In genomic region chr12:57126561-57126960, GRCh38 we compare ENCODE assay signal across 11 cellular contexts. TPM values are rescaled to one million over a fixed set of nuclear protein-coding genes. Genes with fewer than 3 reads are reported as not detected.
A peak's percentile ranks its signal among the peaks of the same experiment; 100 is the strongest.
DNase-seq lines count a peak whose midpoint lies in the region; ATAC-seq, FAIRE-seq and TF ChIP-seq lines count a peak whose summit lies in the region.
"Had no signal": no experiment of that assay in that cellular context is flagged by ENCODE, and none has a peak within 500 bp of the region (broad histone marks: within the 10 kb centered on the region; RNA-seq: fewer than 3 reads in every experiment).

No MANE protein-coding gene starts in this region.

- peak overlapping the region; percentile 85 for H3K4me3 Mint-ChIP-seq in WTC11

- H3K9me3 Mint-ChIP-seq in WTC11, result peaks cover 18% of the 10 kb centered on the region

- intact Hi-C loops in kidney (cut with DNase I), result no loop called here

- H3K4me2 ChIP-seq in SK-N-SH, result 0 out of 2 replicates have a peak overlapping the region, but pooled peaks have one; percentile 99

- CTCF ChIA-PET in SK-N-SH (lab: Yijun Ruan, JAX), result interaction anchor here (0.9 to 23.5 kb wide), 16 partner anchors 9 to 119 kb away, joined by 3 to 643 read pairs (median 6); partner anchors contain the start of gene STAT6
- CTCF ChIA-PET in WTC11 (lab: Charles Lee), result interaction anchor here (0.6 to 5.9 kb wide), 15 partner anchors 9 to 101 kb away, joined by 3 to 112 read pairs (median 7); partner anchors contain the start of gene STAT6

- DNase-seq in SK-N-SH (no peak), WTC11 (ENCODE audit: low spot score) (no peak), kidney (no peak), GM19239 (ENCODE audit: insufficient read length, low spot score) (no peak)

- peaks cover 19 to 28% of the 10 kb centered on the region in 2 experiments for H3K4me1 ChIP-seq in SK-N-SH (ENCODE audit: control insufficient read depth in 1 of 2, insufficient read depth in 2 of 2, low read depth in 1 of 2, low read length in 1 of 2)
- peaks cover 10 to 11% of the 10 kb centered on the region in 2 donors for H3K4me1 ChIP-seq in kidney (ENCODE audit: control insufficient read depth in 1 of 2, insufficient read depth in 1 of 2, low read depth in 1 of 2, low read length in 2 of 2)
- H3K4me1 ChIP-seq in stomach smooth muscle (ENCODE audit: control insufficient read depth, insufficient read depth, low read length), result peaks cover 27% of the 10 kb centered on the region

- H4K20me1 ChIP-seq in SK-N-SH (ENCODE audit: insufficient read depth), result peaks cover 17% of the 10 kb centered on the region

- H3K9ac ChIP-seq in SK-N-SH (no peak overlapping the region), kidney (ENCODE audit: low read length in 2 of 2) (peak overlapping the region in 1 of 2 donors; percentile 89), stomach smooth muscle (ENCODE audit: low read length in 2 of 2) (peak overlapping the region; percentile 47 to 81)

- H3K27me3 ChIP-seq in SK-N-SH (ENCODE audit: insufficient read depth), result no peaks in the 10 kb centered on the region
- H3K27me3 ChIP-seq in stomach smooth muscle (ENCODE audit: control insufficient read depth in 1 of 2, insufficient read depth in 2 of 2, low read length in 2 of 2), result no peaks in the 10 kb centered on the region

- no peaks in the 10 kb centered on the region for H3K9me2 ChIP-seq in SK-N-SH

- H3K9me3 ChIP-seq in SK-N-SH, result no peaks in the 10 kb centered on the region
- no peaks in the 10 kb centered on the region for H3K9me3 ChIP-seq in kidney (ENCODE audit: control insufficient read depth in 1 of 2, low read length in 2 of 2)
- no peaks in the 10 kb centered on the region for H3K9me3 ChIP-seq in stomach smooth muscle (ENCODE audit: control insufficient read depth in 2 of 2, low read length in 2 of 2)

- peaks cover 2% of the 10 kb centered on the region; the same call in 1 of the 2 replicates for H3K36me3 Mint-ChIP-seq in WTC11

- ATAC-seq in SK-N-SH treated with all-trans-retinoic acid at 6 μM for 48 hours, result no peak
- ATAC-seq in WTC11, result no peak
- no peak for ATAC-seq in HG02852 (IDR thresholded peaks at IDR 0.05; ENCODE audit: unreplicated experiment)
- ATAC-seq in HG02973 (IDR thresholded peaks at IDR 0.05; ENCODE audit: unreplicated experiment), result no peak

- FAIRE-seq in kidney (lab: Jason Lieb, UNC) (no peak), GM19239 (lab: Jason Lieb, UNC) (no peak)
- FAIRE-seq: GM18507 had no signal

- H3K4me3 ChIP-seq in SK-N-SH (ENCODE audit: low read depth in 2 of 2, low read length in 1 of 2) (peak overlapping the region in 1 of 2 experiments; percentile 87; a peak in 1 of 4 replicates), kidney (ENCODE audit: low read length in 2 of 2) (peak overlapping the region in 1 of 2 donors; percentile 91), stomach smooth muscle (ENCODE audit: low read length in 2 of 2) (peak overlapping the region in 1 of 2 donors; percentile 90)

- peaks cover 6% of the 10 kb centered on the region for H3K27me3 Mint-ChIP-seq in WTC11 (ENCODE audit: low read depth)

- no peaks in the 10 kb centered on the region for H3K36me3 ChIP-seq in SK-N-SH (replicated peaks in 1 of 2; ENCODE audit: control insufficient read depth in 1 of 2, insufficient read depth in 2 of 2, low read length in 1 of 2)
- H3K36me3 ChIP-seq in kidney (ENCODE audit: control insufficient read depth in 1 of 2, insufficient read depth in 2 of 2, low read length in 2 of 2), result no peaks in the 10 kb centered on the region
- no peaks in the 10 kb centered on the region for H3K36me3 ChIP-seq in stomach smooth muscle (ENCODE audit: control insufficient read depth in 2 of 2, insufficient read depth in 2 of 2, low read length in 2 of 2)

- no peak for TF ChIP-seq EP300 in SK-N-SH (IDR thresholded peaks at IDR 0.05; ENCODE audit: borderline replicate concordance in 1 of 2, low read depth in 1 of 2, low read length in 1 of 2)

- peaks cover 31% of the 10 kb centered on the region for H3K79me2 ChIP-seq in SK-N-SH (ENCODE audit: insufficient read depth)

- TF ChIP-seq CTCF in SK-N-SH (IDR thresholded peaks at IDR 0.05) (no peak), WTC11 (IDR thresholded peaks at IDR 0.05) (no peak), kidney (IDR thresholded peaks at IDR 0.05; ENCODE audit: borderline replicate concordance, extremely low read depth, insufficient read depth) (no peak)

- WGBS in SK-N-SH (ENCODE audit: low lambda C conversion rate), result 80% methylated on average over 7 of the region's 7 CpGs

- H3K27ac Mint-ChIP-seq in WTC11, result peak overlapping the region; percentile 85

- POLR2A ChIA-PET in SK-N-SH (lab: Yijun Ruan, JAX) (interaction anchor here (2.1 to 3.4 kb wide), 2 partner anchors 48 to 56 kb away, joined by 7 to 23 read pairs; no protein-coding TSS in a partner anchor), WTC11 (lab: Charles Lee) (interaction anchor here (1.0 to 2.2 kb wide), 2 partner anchors 39 to 47 kb away, joined by 3 to 7 read pairs; partner anchors contain the start of gene NEMP1)

- H3F3A ChIP-seq in SK-N-SH (replicated peaks; ENCODE audit: insufficient read depth), result peaks cover 5% of the 10 kb centered on the region

- H3K4me1 Mint-ChIP-seq in WTC11, result peaks cover 36% of the 10 kb centered on the region

- H2AFZ ChIP-seq in SK-N-SH (ENCODE audit: low read depth), result no peak overlapping the region

- TF ChIP-seq RAD21 in SK-N-SH (IDR thresholded peaks at IDR 0.05; ENCODE audit: low read length), result no peak

- H3K27ac ChIP-seq in SK-N-SH (ENCODE audit: low read depth in 2 of 2, low read length in 1 of 2), result no peak overlapping the region; a peak in 1 of 4 replicates
- peak overlapping the region; percentile 71 to 98 for H3K27ac ChIP-seq in kidney (ENCODE audit: low read depth in 2 of 2, low read length in 2 of 2)
- peak overlapping the region; percentile 97 for H3K27ac ChIP-seq in stomach smooth muscle (ENCODE audit: low read length)

TF ChIP-seq in SK-N-SH, 30 proteins besides CTCF, POLR2A, EP300 and RAD21 (continues in another document):
- TF ChIP-seq SMC3 (IDR thresholded peaks at IDR 0.05; ENCODE audit: low read depth, low read length) (no peak), GABPA (IDR thresholded peaks at IDR 0.05; ENCODE audit: low read depth) (no peak)

TF ChIP-seq in SK-N-SH treated with all-trans-retinoic acid at 6 μM for 48 hours, 23 proteins besides CTCF, POLR2A, EP300 and RAD21 (continues in another document):
- TF ChIP-seq ZC3H10 (CRISPR knock-in tag; IDR thresholded peaks at IDR 0.05) (no peak), ISL1 (CRISPR knock-in tag; IDR thresholded peaks at IDR 0.05) (no peak), ARNTL (CRISPR knock-in tag; IDR thresholded peaks at IDR 0.05; ENCODE audit: borderline replicate concordance, low read depth) (no peak)

TF ChIP-seq in WTC11, 78 proteins besides CTCF, POLR2A, EP300 and RAD21 (continues in another document):
- no peak for TF ChIP-seq NFYB (CRISPR knock-in tag; conservative IDR thresholded peaks at IDR 0.05; ENCODE audit: low read depth)
- TF ChIP-seq NFATC4 (CRISPR knock-in tag; IDR thresholded peaks at IDR 0.05), result no peak
- TF ChIP-seq ZNF512 (CRISPR knock-in tag; IDR thresholded peaks at IDR 0.05; ENCODE audit: borderline replicate concordance), result no peak
- no peak for TF ChIP-seq NR2C2 (CRISPR knock-in tag; IDR thresholded peaks at IDR 0.05)
- TF ChIP-seq FOXK1 (CRISPR knock-in tag; IDR thresholded peaks at IDR 0.05), result no peak
- TF ChIP-seq MYBL2 (CRISPR knock-in tag; IDR thresholded peaks at IDR 0.05), result no peak

RNA-seq across cellular contexts. Expression of gene LRP1, which starts 1.7 kb away (rescaled TPM):
- polyA plus RNA-seq in SK-N-SH (2012; rRNA removed) (18.8 and 55.0 TPM in 2 replicates), kidney (ENCODE audit: insufficient read depth, low read depth, low replicate concordance) (18.7 TPM)
- polyA plus RNA-seq in SK-N-SH (2012; cell fraction: cytosol; rRNA removed), result 22.3 and 34.9 TPM in 2 replicates
- polyA plus RNA-seq in SK-N-SH (2012; cell fraction: nucleus; rRNA removed), result 127 and 168 TPM in 2 replicates
- total RNA-seq in WTC11 (2021) (107 to 120 TPM (median 112 TPM) in 3 replicates), kidney (121 TPM)

RNA-seq across cellular contexts. Expression of gene STAT6, which starts 15.4 kb away (rescaled TPM):
- polyA plus RNA-seq in SK-N-SH (2012; rRNA removed), result 0.15 and 0.42 TPM in 2 replicates
- 0.05 and 0.19 TPM in 2 replicates for polyA plus RNA-seq in SK-N-SH (2012; cell fraction: cytosol; rRNA removed)
- polyA plus RNA-seq in SK-N-SH (2012; cell fraction: nucleus; rRNA removed), result 0.73 and 0.83 TPM in 2 replicates
- 47.0 to 50.0 TPM (median 48.9 TPM) in 3 replicates for total RNA-seq in WTC11 (2021)
- 232 TPM for total RNA-seq in kidney
- 74.8 TPM for polyA plus RNA-seq in kidney (ENCODE audit: insufficient read depth, low read depth, low replicate concordance)

RNA-seq across cellular contexts. Expression of gene LRP1-AS, which starts 20.9 kb away (rescaled TPM):
- polyA plus RNA-seq in SK-N-SH (2012; rRNA removed), result not detected in 2 replicates
- not detected in 2 replicates for polyA plus RNA-seq in SK-N-SH (2012; cell fraction: cytosol; rRNA removed)
- polyA plus RNA-seq in SK-N-SH (2012; cell fraction: nucleus; rRNA removed), result not detected in 2 replicates
- not detected in 3 replicates for total RNA-seq in WTC11 (2021)
- not detected for total RNA-seq in kidney
- not detected for polyA plus RNA-seq in kidney (ENCODE audit: insufficient read depth, low read depth, low replicate concordance)
- total RNA-seq: osteoblast had no signal
- polyA plus RNA-seq: AG04450 had no signal

RNA-seq across cellular contexts. Expression of gene NAB2, which starts 37.6 kb away (rescaled TPM):
- polyA plus RNA-seq in SK-N-SH (2012; rRNA removed) (23.7 and 24.9 TPM in 2 replicates), kidney (ENCODE audit: insufficient read depth, low read depth, low replicate concordance) (13.9 TPM)
- 12.7 and 18.9 TPM in 2 replicates for polyA plus RNA-seq in SK-N-SH (2012; cell fraction: cytosol; rRNA removed)
- polyA plus RNA-seq in SK-N-SH (2012; cell fraction: nucleus; rRNA removed), result 24.3 and 28.0 TPM in 2 replicates
- total RNA-seq in WTC11 (2021) (16.5 to 20.5 TPM (median 17.2 TPM) in 3 replicates), kidney (28.0 TPM)

RNA-seq across cellular contexts. Expression of gene NEMP1, which starts 48.0 kb away (rescaled TPM):
- polyA plus RNA-seq in SK-N-SH (2012; rRNA removed) (6.2 and 8.8 TPM in 2 replicates), kidney (ENCODE audit: insufficient read depth, low read depth, low replicate concordance) (2.1 TPM)
- polyA plus RNA-seq in SK-N-SH (2012; cell fraction: cytosol; rRNA removed), result 7.0 and 7.1 TPM in 2 replicates
- polyA plus RNA-seq in SK-N-SH (2012; cell fraction: nucleus; rRNA removed), result 13.4 and 24.8 TPM in 2 replicates
- total RNA-seq in WTC11 (2021) (38.3 to 41.9 TPM (median 39.6 TPM) in 3 replicates), kidney (10.3 TPM)

Comparison
In these comparisons a context has a peak if more than half of its experiments do, and no peak if none do; other contexts are left out.
1. H3K27ac ChIP-seq: peak in kidney (2 of 2) and stomach smooth muscle (single experiment); none in SK-N-SH (0 of 2).